In the genomic region with DNA sequence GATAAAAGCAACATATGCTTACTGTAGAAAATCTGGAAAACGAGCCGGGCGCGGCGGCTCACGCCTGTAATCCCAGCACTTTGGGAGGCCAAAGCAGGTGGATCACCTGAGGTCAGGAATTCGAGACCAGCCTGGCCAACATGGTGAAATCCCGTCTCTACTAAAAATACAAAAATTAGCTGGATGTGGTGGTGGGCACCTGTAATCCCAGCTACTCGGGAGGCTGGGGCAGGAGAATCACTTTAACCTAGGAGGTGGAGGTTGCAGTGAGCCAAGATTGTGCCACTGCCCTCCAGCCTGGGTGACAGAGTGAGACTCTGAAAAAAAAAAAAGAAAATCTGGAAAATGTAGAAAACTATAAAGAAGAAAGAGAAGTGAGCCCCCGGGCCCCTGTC, we compare ENCODE assay signal across 1 cellular context.
TF ChIP-seq lines count a peak whose summit lies in the region.

No MANE protein-coding gene starts in this region.

TF ChIP-seq in HepG2, 621 proteins besides CTCF, POLR2A, EP300 and RAD21:
- TF ChIP-seq FLYWCH1 (CRISPR knock-in tag; IDR thresholded peaks at IDR 0.05) = 0 out of 2 replicates have a peak, but pooled peaks have one; percentile 23
- TF ChIP-seq ZNF605 (CRISPR knock-in tag; IDR thresholded peaks at IDR 0.05) = 0 out of 2 replicates have a peak, but pooled peaks have one; percentile 20
- TF ChIP-seq ETV5 (CRISPR knock-in tag; IDR thresholded peaks at IDR 0.05; ENCODE audit: borderline replicate concordance) = 0 out of 2 replicates have a peak, but pooled peaks have one; percentile 1
- TF ChIP-seq ZNF460 (CRISPR knock-in tag; IDR thresholded peaks at IDR 0.05; ENCODE audit: borderline replicate concordance) = peak; percentile 63; the same call in 1 of the 2 replicates
- 0 out of 2 replicates have a peak, but pooled peaks have one; percentile 66 for TF ChIP-seq ZNF343 (CRISPR knock-in tag; IDR thresholded peaks at IDR 0.05)
